In the genomic region with DNA sequence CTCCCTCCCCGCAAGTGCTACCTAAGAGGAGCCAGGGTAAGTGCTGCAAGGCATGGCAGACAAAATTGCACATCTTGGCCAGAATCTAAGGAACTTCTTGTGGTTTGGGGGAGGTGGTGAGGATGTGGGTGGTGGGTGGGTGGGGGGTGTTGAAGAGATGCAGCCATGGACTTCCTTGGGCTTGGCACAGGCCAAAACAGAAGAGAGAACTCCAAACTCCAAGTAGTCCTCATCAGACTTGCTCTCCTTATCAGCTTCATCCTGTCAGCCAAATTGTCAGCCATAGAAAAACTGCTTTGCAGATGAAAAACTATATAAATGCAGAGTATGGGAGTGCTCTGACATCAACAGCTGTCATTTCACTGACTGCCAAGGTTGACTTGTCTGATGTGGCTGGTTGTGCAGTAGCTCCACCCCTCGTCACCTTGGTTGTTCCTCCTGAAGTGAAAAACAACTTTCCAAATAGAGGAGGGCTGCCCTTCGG, we compare ENCODE assay signal across 14 cellular contexts. TPM values are rescaled to one million over a fixed set of nuclear protein-coding genes. Genes with fewer than 3 reads are reported as not detected.
DNase-seq lines count a peak whose midpoint lies in the region; ATAC-seq, FAIRE-seq and TF ChIP-seq lines count a peak whose summit lies in the region.
"Had no signal": no experiment of that assay in that cellular context is flagged by ENCODE, and none has a peak within 500 bp of the region (broad histone marks: within the 10 kb centered on the region; RNA-seq: fewer than 3 reads in every experiment).

No MANE protein-coding gene starts in this region.

- no peak for FAIRE-seq in GM19239 (lab: Jason Lieb, UNC)
- FAIRE-seq: D721Med had no signal

- DNase-seq in activated CD4-positive, alpha-beta T cell treated with anti-CD3 and anti-CD28 coated beads for 1 hour, result peak; percentile 32
- peak; percentile 43 for DNase-seq in activated naive CD8-positive, alpha-beta T cell treated with anti-CD3 and anti-CD28 coated beads, Interleukin-2, amount 10 ng/mL, durations not matched to agents 7 days and 5 days
- DNase-seq in spleen (no peak), SK-N-DZ (ENCODE audit: low spot score) (no peak), GM19239 (ENCODE audit: insufficient read length, low spot score) (no peak)
- DNase-seq: heart left ventricle, NCI-H2227 treated with DMSO at 0.1 percent for 48 hours, RPMI8226 had no signal

- H3K4me1 Mint-ChIP-seq in IgD-negative memory B cell, result peaks cover 8 to 18% (median 14%) of the 10 kb centered on the region in 3 donors
- peaks cover 74% of the 10 kb centered on the region for H3K4me1 Mint-ChIP-seq in activated naive CD8-positive, alpha-beta T cell treated with anti-CD3 and anti-CD28 coated beads, Interleukin-2, amount 10 ng/mL, durations not matched to agents 7 days and 5 days

- TF ChIP-seq CTCF in spleen (IDR thresholded peaks at IDR 0.05 in 8 of 11, conservative IDR thresholded peaks at IDR 0.05 in 3 of 11), result no peak

- peak overlapping the region in 1 of 8 donors; percentile 22 for H3K4me3 ChIP-seq in spleen
- H3K4me3 ChIP-seq: heart left ventricle had no signal

- no peaks in the 10 kb centered on the region for H3K27me3 ChIP-seq in spleen (replicated peaks in 1 of 7)
- H3K27me3 ChIP-seq: heart left ventricle had no signal

- H3K36me3 Mint-ChIP-seq in IgD-negative memory B cell, result no peaks in the 10 kb centered on the region
- H3K36me3 Mint-ChIP-seq in activated naive CD8-positive, alpha-beta T cell treated with anti-CD3 and anti-CD28 coated beads, Interleukin-2, amount 10 ng/mL, durations not matched to agents 7 days and 5 days, result peaks cover 16% of the 10 kb centered on the region
- H3K36me3 Mint-ChIP-seq: WTC11 had no signal

- intact Hi-C loops in spleen (cut with DNase I; ENCODE audit: low total_unique reads), result no loop called here

- H3K27me3 Mint-ChIP-seq in IgD-negative memory B cell, result no peaks in the 10 kb centered on the region
- H3K27me3 Mint-ChIP-seq in activated naive CD8-positive, alpha-beta T cell treated with anti-CD3 and anti-CD28 coated beads, Interleukin-2, amount 10 ng/mL, durations not matched to agents 7 days and 5 days, result no peaks in the 10 kb centered on the region

- peak; percentile 82 for ATAC-seq in activated naive CD8-positive, alpha-beta T cell treated with anti-CD3 and anti-CD28 coated beads, Interleukin-2, amount 10 ng/mL, durations not matched to agents 7 days and 5 days (ENCODE audit: low read depth)
- no peak for ATAC-seq in HG03520 (IDR thresholded peaks at IDR 0.05; ENCODE audit: unreplicated experiment)
- ATAC-seq in GM19035 (IDR thresholded peaks at IDR 0.05; ENCODE audit: unreplicated experiment), result no peak
- ATAC-seq: heart left ventricle, WTC11 had no signal

- H3K27ac ChIP-seq in spleen, result peak overlapping the region; percentile 14 to 82 (median 50)
- H3K27ac ChIP-seq: KMS-11 had no signal

- H3K4me1 ChIP-seq in spleen, result peaks cover 3 to 74% (median 54%) of the 10 kb centered on the region in 6 donors

- 50 to 63% (median 54%) methylated on average over 3 of the region's 3 CpGs for WGBS in spleen, 5 donors

- TF ChIP-seq POLR2A in spleen (IDR thresholded peaks at IDR 0.05), result no peak

- H3K36me3 ChIP-seq in spleen, result peaks cover 0 to 53% (median 13%) of the 10 kb centered on the region in 6 donors

- H3K9me3 Mint-ChIP-seq in IgD-negative memory B cell, result no peaks in the 10 kb centered on the region
- no peaks in the 10 kb centered on the region for H3K9me3 Mint-ChIP-seq in activated naive CD8-positive, alpha-beta T cell treated with anti-CD3 and anti-CD28 coated beads, Interleukin-2, amount 10 ng/mL, durations not matched to agents 7 days and 5 days
- H3K9me3 Mint-ChIP-seq: WTC11 had no signal

- H3K27ac Mint-ChIP-seq in IgD-negative memory B cell, result peak overlapping the region in 1 of 3 donors; percentile 31
- peak overlapping the region; percentile 99 for H3K27ac Mint-ChIP-seq in activated naive CD8-positive, alpha-beta T cell treated with anti-CD3 and anti-CD28 coated beads, Interleukin-2, amount 10 ng/mL, durations not matched to agents 7 days and 5 days

- POLR2A ChIA-PET in activated naive CD8-positive, alpha-beta T cell treated with anti-CD3 and anti-CD28 coated beads, Interleukin-2, amount 10 ng/mL, durations not matched to agents 7 days and 5 days (lab: Charles Lee), result interaction anchor here (0.8 to 17.7 kb wide), 8 partner anchors 8 to 219 kb away, joined by 4 to 212 read pairs (median 6); a partner anchor contains a TSS

- H3K9me3 ChIP-seq in spleen, result no peaks in the 10 kb centered on the region
- H3K9me3 ChIP-seq: heart left ventricle had no signal

- H3K4me3 Mint-ChIP-seq in IgD-negative memory B cell, result peak overlapping the region in 3 of 4 donors; percentile 16 to 67 (median 32)
- peak overlapping the region; percentile 81 for H3K4me3 Mint-ChIP-seq in activated naive CD8-positive, alpha-beta T cell treated with anti-CD3 and anti-CD28 coated beads, Interleukin-2, amount 10 ng/mL, durations not matched to agents 7 days and 5 days
- H3K4me3 Mint-ChIP-seq: WTC11 had no signal

RNA-seq across cellular contexts. Expression of a gene that starts 7.1 kb away (rescaled TPM):
- polyA plus RNA-seq in IgD-negative memory B cell (0.88 TPM), spleen (under 1 TPM; 0.57 to 0.99 (median 0.67) TPM)
- total RNA-seq in activated naive CD8-positive, alpha-beta T cell treated with anti-CD3 and anti-CD28 coated beads, Interleukin-2, amount 10 ng/mL, durations not matched to agents 7 days and 5 days, result 1 to 10 TPM; 8.2 to 9.4 TPM
- 1 to 10 TPM; 3.7 to 8.5 (median 6.0) TPM for total RNA-seq in spleen
- polyA plus RNA-seq in SK-N-DZ (2014; cell fraction: cytosol; rRNA removed), result 3.3 and 4.5 TPM in 2 replicates
- 2.1 and 2.6 TPM in 2 replicates for polyA plus RNA-seq in SK-N-DZ (2014; cell fraction: nucleus; rRNA removed)

RNA-seq across cellular contexts. Expression of a gene that starts 8.5 kb away (rescaled TPM):
- polyA plus RNA-seq in IgD-negative memory B cell (8.6 TPM), spleen (1 to 10 TPM; 4.5 to 8.0 (median 6.0) TPM)
- 10 to 100 TPM; 24.3 to 25.1 TPM for total RNA-seq in activated naive CD8-positive, alpha-beta T cell treated with anti-CD3 and anti-CD28 coated beads, Interleukin-2, amount 10 ng/mL, durations not matched to agents 7 days and 5 days
- total RNA-seq in spleen, result 10 to 100 TPM in 6 of 7 donors, 1 to 10 TPM in 1; 8.6 to 17.6 (median 13.7) TPM
- 7.8 and 8.4 TPM in 2 replicates for polyA plus RNA-seq in SK-N-DZ (2014; cell fraction: cytosol; rRNA removed)
- polyA plus RNA-seq in SK-N-DZ (2014; cell fraction: nucleus; rRNA removed), result 6.6 and 8.0 TPM in 2 replicates

RNA-seq across cellular contexts. Expression of a gene that starts 18.7 kb away (rescaled TPM):
- polyA plus RNA-seq in IgD-negative memory B cell, result 7.3 TPM
- 10 to 100 TPM; 10.4 to 12.4 TPM for total RNA-seq in activated naive CD8-positive, alpha-beta T cell treated with anti-CD3 and anti-CD28 coated beads, Interleukin-2, amount 10 ng/mL, durations not matched to agents 7 days and 5 days
- total RNA-seq in spleen, result 10 to 100 TPM in 2 of 7 donors, 1 to 10 TPM in 5; 7.9 to 11.9 (median 8.7) TPM
- polyA plus RNA-seq in spleen, result 10 to 100 TPM in 2 of 3 donors, 1 to 10 TPM in 1; 7.1 to 16.8 (median 12.2) TPM
- polyA plus RNA-seq in SK-N-DZ (2014; cell fraction: cytosol; rRNA removed), result 11.1 and 15.7 TPM in 2 replicates
- 43.6 and 59.5 TPM in 2 replicates for polyA plus RNA-seq in SK-N-DZ (2014; cell fraction: nucleus; rRNA removed)

RNA-seq across cellular contexts. Expression of a gene that starts 36.1 kb away (rescaled TPM):
- polyA plus RNA-seq in IgD-negative memory B cell, result not detected
- not detected for total RNA-seq in activated naive CD8-positive, alpha-beta T cell treated with anti-CD3 and anti-CD28 coated beads, Interleukin-2, amount 10 ng/mL, durations not matched to agents 7 days and 5 days
- total RNA-seq in spleen, result 1 to 10 TPM in 5 of 7 donors, under 1 TPM in 2; 0.46 to 2.5 (median 1.3) TPM
- polyA plus RNA-seq in spleen, result under 1 TPM; 0.26 to 0.51 (median 0.41) TPM
- polyA plus RNA-seq in SK-N-DZ (2014; cell fraction: cytosol; rRNA removed), result 0.07 and 0.08 TPM in 2 replicates
- polyA plus RNA-seq in SK-N-DZ (2014; cell fraction: nucleus; rRNA removed), result not detected in 2 replicates

RNA-seq across cellular contexts. Expression of a gene that starts 37.3 kb away (rescaled TPM):
- polyA plus RNA-seq in IgD-negative memory B cell, result not detected
- under 1 TPM in 1 of 2 experiments, not detected in 1; 0.39 TPM for total RNA-seq in activated naive CD8-positive, alpha-beta T cell treated with anti-CD3 and anti-CD28 coated beads, Interleukin-2, amount 10 ng/mL, durations not matched to agents 7 days and 5 days
- not detected for total RNA-seq in spleen
- not detected for polyA plus RNA-seq in spleen
- not detected in 2 replicates for polyA plus RNA-seq in SK-N-DZ (2014; cell fraction: cytosol; rRNA removed)
- polyA plus RNA-seq in SK-N-DZ (2014; cell fraction: nucleus; rRNA removed), result not detected in 2 replicates

Comparison
In these comparisons a context has a peak if more than half of its experiments do, and no peak if none do; other contexts are left out.
1. DNase-seq: peak in activated CD4-positive, alpha-beta T cell treated with anti-CD3 and anti-CD28 coated beads for 1 hour (single experiment) and activated naive CD8-positive, alpha-beta T cell treated with anti-CD3 and anti-CD28 coated beads, Interleukin-2, amount 10 ng/mL, durations not matched to agents 7 days and 5 days (single experiment); none in spleen (single experiment), SK-N-DZ (single experiment) and GM19239 (single experiment).